ENCODE assay signal across 8 cellular contexts in the genomic region with DNA sequence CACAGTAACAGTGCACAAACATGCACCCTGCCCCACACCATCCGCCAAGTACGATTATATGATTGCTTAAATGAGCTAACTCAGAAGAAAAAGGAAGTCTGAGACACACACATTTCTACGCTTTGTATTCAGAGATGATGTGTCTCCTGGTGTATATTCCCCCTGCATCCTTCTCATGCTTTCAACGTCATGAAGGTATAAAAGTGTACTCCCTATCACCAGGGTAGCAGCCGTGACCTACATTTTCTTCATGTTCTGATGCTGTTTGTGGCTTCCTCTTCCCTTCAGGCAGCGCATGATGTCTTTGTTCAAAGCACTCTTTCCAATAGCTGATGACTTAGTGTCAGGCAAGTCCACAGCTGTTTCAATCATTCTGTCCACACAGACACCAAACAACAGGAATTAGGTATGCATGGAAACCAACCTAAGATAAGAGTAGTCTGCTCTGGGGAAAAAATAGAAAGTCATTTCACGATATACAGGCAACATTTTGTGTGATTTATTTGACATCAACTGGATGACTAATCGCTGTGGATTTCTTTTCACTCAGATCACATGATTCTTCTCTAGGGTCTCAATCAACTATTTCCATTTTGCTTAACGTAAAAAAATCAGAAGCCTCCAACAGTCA.
DNase-seq lines count a peak whose midpoint lies in the region; ATAC-seq lines count a peak whose summit lies in the region.

No MANE protein-coding gene starts in this region.

- peak; percentile 11 for DNase-seq in Ammon's horn (ENCODE audit: low spot score)
- DNase-seq in NCI-H226, result peak; percentile 98
- DNase-seq in activated T-cell treated with anti-CD3 and anti-CD28 coated beads for 4 hours, result peak; percentile 45
- DNase-seq in glomerular visceral epithelial cell (ENCODE audit: extremely low spot score), result peak; percentile 35
- peak; percentile 34 for DNase-seq in stimulated activated CD4-positive, alpha-beta T cell treated with anti-CD3 and anti-CD28 coated beads, Interleukin-4, amount 100 ng/mL, for 1 hour
- no peak for DNase-seq in C1 segment of cervical spinal cord (lab: John Stamatoyannopoulos, UW)
- DNase-seq in NCI-H524 (lab: John Stamatoyannopoulos, UW), result no peak

- ATAC-seq in HG03442 (IDR thresholded peaks at IDR 0.05; ENCODE audit: unreplicated experiment), result no peak

Comparison
In these comparisons a context has a peak if more than half of its experiments do, and no peak if none do; other contexts are left out.
1. DNase-seq: peak in Ammon's horn (single experiment), NCI-H226 (single experiment), activated T-cell treated with anti-CD3 and anti-CD28 coated beads for 4 hours (single experiment), glomerular visceral epithelial cell (single experiment) and stimulated activated CD4-positive, alpha-beta T cell treated with anti-CD3 and anti-CD28 coated beads, Interleukin-4, amount 100 ng/mL, for 1 hour (single experiment); none in C1 segment of cervical spinal cord (0 of 14) and NCI-H524 (0 of 2).